In genomic region chr22:46537221-46537945, GRCh38 we compare ENCODE assay signal across 8 cellular contexts. TPM values are rescaled to one million over a fixed set of nuclear protein-coding genes. Genes with fewer than 3 reads are reported as not detected.
DNase-seq lines count a peak whose midpoint lies in the region; ATAC-seq, FAIRE-seq and TF ChIP-seq lines count a peak whose summit lies in the region.

TSS of gene CELSR1 (minus strand) at chr22:46537620. CDS start at chr22:46537170, 450 bp downstream.

- TF ChIP-seq CTCF in chondrocyte (IDR thresholded peaks at IDR 0.05), result no peak
- no peak for TF ChIP-seq CTCF in right lobe of liver (IDR thresholded peaks at IDR 0.05)
- no peak for TF ChIP-seq CTCF in D721Med (IDR thresholded peaks at IDR 0.05; ENCODE audit: insufficient read depth, missing control alignments)

- H3K4me3 ChIP-seq in right lobe of liver, result peak within 1 kb of the TSS; percentile 9 to 31 (median 24)

- H3K9me3 ChIP-seq in right lobe of liver, result no peaks in the 10 kb centered on the region

- FAIRE-seq in GM12891 (lab: Jason Lieb, UNC) (no peak), D721Med (lab: Jason Lieb, UNC) (no peak)

- no peak within 1 kb of the TSS for H3K27ac ChIP-seq in right lobe of liver

- no peaks in the 10 kb centered on the region for H3K9me3 Mint-ChIP-seq in chondrocyte (ENCODE audit: low read depth)

- no CpG with 5 or more reads among the region's 102 CpGs for WGBS in right lobe of liver (ENCODE audit: insufficient coverage, low coverage, low lambda C conversion rate, missing lambda C conversion rate)

- no peak for TF ChIP-seq POLR2A in GM12891 (IDR thresholded peaks at IDR 0.05; ENCODE audit: low read depth, low read length)
- no peak for TF ChIP-seq POLR2A in right lobe of liver (IDR thresholded peaks at IDR 0.05)

- H3K4me1 ChIP-seq in right lobe of liver, result peaks cover 0 to 8% (median 0%) of the 10 kb centered on the region in 4 donors

- intact Hi-C loops in right lobe of liver (cut with DNase I), result loop anchor here in 1 of 2 donors (5.0 kb wide), 1 partner anchor 180 kb away; no protein-coding TSS in a partner anchor

- H3K27ac Mint-ChIP-seq in chondrocyte (ENCODE audit: unreplicated experiment), result peak within 1 kb of the TSS; percentile 91

- H3K27me3 Mint-ChIP-seq in chondrocyte (ENCODE audit: low read depth), result no peaks in the 10 kb centered on the region

- H3K36me3 Mint-ChIP-seq in chondrocyte (ENCODE audit: low read depth), result peaks cover 1% of the 10 kb centered on the region

- no peaks in the 10 kb centered on the region for H3K36me3 ChIP-seq in right lobe of liver

- peak; percentile 65 for DNase-seq in GM12891 (ENCODE audit: insufficient read length, low spot score)
- DNase-seq in NCI-H2171 treated with DMSO at 0.1 percent for 48 hours (lab: John Stamatoyannopoulos, UW), result peak; percentile 42
- peak; percentile 82 for DNase-seq in chondrocyte (ENCODE audit: low spot score)
- no peak for DNase-seq in right lobe of liver
- DNase-seq in ureter (ENCODE audit: low spot score), result no peak
- no peak for DNase-seq in D721Med (ENCODE audit: insufficient read length, low spot score)
- DNase-seq in occipital lobe (lab: John Stamatoyannopoulos, UW), result no peak

- peaks cover 63% of the 10 kb centered on the region for H3K4me1 Mint-ChIP-seq in chondrocyte (ENCODE audit: low read depth)

- peak within 1 kb of the TSS; percentile 80 for H3K4me3 Mint-ChIP-seq in chondrocyte (ENCODE audit: unreplicated experiment)

- peaks cover 0 to 4% of the 10 kb centered on the region in 2 donors for H3K27me3 ChIP-seq in right lobe of liver

- ATAC-seq in right lobe of liver, result peak in 1 of 4 donors; percentile 5
- no peak for ATAC-seq in GM19455 (IDR thresholded peaks at IDR 0.05; ENCODE audit: unreplicated experiment)

TF ChIP-seq in GM12891, 5 proteins besides CTCF, POLR2A, EP300 and RAD21:
- TF ChIP-seq PAX5 (IDR thresholded peaks at IDR 0.05; ENCODE audit: insufficient read depth, low read length, severe bottlenecking) (no peak), SPI1 (IDR thresholded peaks at IDR 0.05; ENCODE audit: low read depth, low read length) (no peak), POLR2AphosphoS5 (IDR thresholded peaks at IDR 0.05; ENCODE audit: low read depth, low read length) (no peak), POU2F2 (IDR thresholded peaks at IDR 0.05; ENCODE audit: low read depth, low read length) (no peak), TAF1 (IDR thresholded peaks at IDR 0.05; ENCODE audit: low read depth, low read length) (no peak)

RNA-seq across cellular contexts. Expression of gene CELSR1, which starts in this region (rescaled TPM):
- polyA plus RNA-seq in GM12891 (2012; ENCODE audit: low read depth, missing spikeins), result 0.90 TPM
- total RNA-seq in chondrocyte (27.9 to 42.7 TPM (median 29.8 TPM) in 3 replicates), right lobe of liver (1 to 10 TPM; 2.9 to 8.2 (median 5.0) TPM), ureter (44.0 TPM), occipital lobe (4.1 TPM)

Comparison
In these comparisons a context has a peak if more than half of its experiments do, and no peak if none do; other contexts are left out.
1. DNase-seq: peak in GM12891 (single experiment), NCI-H2171 treated with DMSO at 0.1 percent for 48 hours (single experiment) and chondrocyte (single experiment); none in right lobe of liver (0 of 3), ureter (single experiment), D721Med (single experiment) and occipital lobe (single experiment).